In the genomic region with DNA sequence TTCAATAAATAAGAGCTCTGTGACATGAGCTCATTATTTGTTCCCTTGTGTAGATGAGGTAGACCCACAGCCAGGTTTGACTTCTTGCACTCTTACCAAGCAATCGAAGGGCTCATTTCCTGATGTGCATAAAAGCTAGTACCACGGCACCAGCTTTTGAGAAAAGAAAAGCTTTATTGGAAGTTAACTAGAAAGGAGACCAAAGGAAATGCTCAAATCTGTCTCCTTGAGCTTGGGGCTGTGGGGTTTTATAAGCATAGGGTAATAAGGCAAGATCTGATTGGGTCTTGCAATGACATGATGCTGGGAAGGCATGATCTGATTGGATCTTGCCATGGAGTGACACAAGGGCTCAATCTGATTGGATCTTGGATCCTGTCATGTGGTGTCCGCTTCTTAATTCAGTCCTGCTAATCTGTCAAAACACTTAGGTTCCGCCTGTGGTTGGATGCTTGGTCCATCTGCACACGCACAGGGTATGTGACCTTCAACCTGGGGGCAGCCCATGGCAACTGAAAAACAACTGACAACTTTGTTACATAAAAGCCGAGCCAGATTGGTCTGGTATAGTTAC, we compare ENCODE assay signal across 1 cellular context.
TF ChIP-seq lines count a peak whose summit lies in the region.

No MANE protein-coding gene starts in this region.

TF ChIP-seq in K562, 482 proteins besides CTCF, POLR2A, EP300 and RAD21 (continued from another document):
- TF ChIP-seq, protein P1, sequence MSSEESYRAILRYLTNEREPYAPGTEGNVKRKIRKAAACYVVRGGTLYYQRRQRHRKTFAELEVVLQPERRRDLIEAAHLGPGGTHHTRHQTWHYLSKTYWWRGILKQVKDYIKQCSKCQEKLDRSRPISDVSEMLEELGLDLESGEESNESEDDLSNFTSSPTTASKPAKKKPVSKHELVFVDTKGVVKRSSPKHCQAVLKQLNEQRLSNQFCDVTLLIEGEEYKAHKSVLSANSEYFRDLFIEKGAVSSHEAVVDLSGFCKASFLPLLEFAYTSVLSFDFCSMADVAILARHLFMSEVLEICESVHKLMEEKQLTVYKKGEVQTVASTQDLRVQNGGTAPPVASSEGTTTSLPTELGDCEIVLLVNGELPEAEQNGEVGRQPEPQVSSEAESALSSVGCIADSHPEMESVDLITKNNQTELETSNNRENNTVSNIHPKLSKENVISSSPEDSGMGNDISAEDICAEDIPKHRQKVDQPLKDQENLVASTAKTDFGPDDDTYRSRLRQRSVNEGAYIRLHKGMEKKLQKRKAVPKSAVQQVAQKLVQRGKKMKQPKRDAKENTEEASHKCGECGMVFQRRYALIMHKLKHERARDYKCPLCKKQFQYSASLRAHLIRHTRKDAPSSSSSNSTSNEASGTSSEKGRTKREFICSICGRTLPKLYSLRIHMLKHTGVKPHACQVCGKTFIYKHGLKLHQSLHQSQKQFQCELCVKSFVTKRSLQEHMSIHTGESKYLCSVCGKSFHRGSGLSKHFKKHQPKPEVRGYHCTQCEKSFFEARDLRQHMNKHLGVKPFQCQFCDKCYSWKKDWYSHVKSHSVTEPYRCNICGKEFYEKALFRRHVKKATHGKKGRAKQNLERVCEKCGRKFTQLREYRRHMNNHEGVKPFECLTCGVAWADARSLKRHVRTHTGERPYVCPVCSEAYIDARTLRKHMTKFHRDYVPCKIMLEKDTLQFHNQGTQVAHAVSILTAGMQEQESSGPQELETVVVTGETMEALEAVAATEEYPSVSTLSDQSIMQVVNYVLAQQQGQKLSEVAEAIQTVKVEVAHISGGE (CRISPR knock-in tag; IDR thresholded peaks at IDR 0.05) = peak in 2 of 3 experiments; percentile 76 to 98; a peak in 4 of 6 replicates
- TF ChIP-seq, protein P2, sequence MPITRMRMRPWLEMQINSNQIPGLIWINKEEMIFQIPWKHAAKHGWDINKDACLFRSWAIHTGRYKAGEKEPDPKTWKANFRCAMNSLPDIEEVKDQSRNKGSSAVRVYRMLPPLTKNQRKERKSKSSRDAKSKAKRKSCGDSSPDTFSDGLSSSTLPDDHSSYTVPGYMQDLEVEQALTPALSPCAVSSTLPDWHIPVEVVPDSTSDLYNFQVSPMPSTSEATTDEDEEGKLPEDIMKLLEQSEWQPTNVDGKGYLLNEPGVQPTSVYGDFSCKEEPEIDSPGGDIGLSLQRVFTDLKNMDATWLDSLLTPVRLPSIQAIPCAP (CRISPR knock-in tag; IDR thresholded peaks at IDR 0.05; ENCODE audit: borderline replicate concordance) = no peak
- TF ChIP-seq MCM7 (IDR thresholded peaks at IDR 0.05) (no peak), ATF1 (CRISPR knock-in tag; IDR thresholded peaks at IDR 0.05) (no peak), ATF1 (tag; IDR thresholded peaks at IDR 0.05) (0 out of 2 replicates have a peak, but pooled peaks have one; percentile 13), SREBF1 (IDR thresholded peaks at IDR 0.05; ENCODE audit: borderline replicate concordance, low read depth, low read length) (peak; percentile 75; the same call in 1 of the 2 replicates), MYC (IDR thresholded peaks at IDR 0.05; ENCODE audit: low read depth, low read length) (no peak), MYC (CRISPR knock-in tag; IDR thresholded peaks at IDR 0.05; ENCODE audit: borderline replicate concordance, low read depth) (no peak), STAT5B (CRISPR knock-in tag; IDR thresholded peaks at IDR 0.05) (no peak), HDAC2 (IDR thresholded peaks at IDR 0.05) (no peak), NR2C1 (IDR thresholded peaks at IDR 0.05) (no peak), NR2C1 (tag; IDR thresholded peaks at IDR 0.05) (0 out of 2 replicates have a peak, but pooled peaks have one; percentile 53)
- TF ChIP-seq, protein P3, sequence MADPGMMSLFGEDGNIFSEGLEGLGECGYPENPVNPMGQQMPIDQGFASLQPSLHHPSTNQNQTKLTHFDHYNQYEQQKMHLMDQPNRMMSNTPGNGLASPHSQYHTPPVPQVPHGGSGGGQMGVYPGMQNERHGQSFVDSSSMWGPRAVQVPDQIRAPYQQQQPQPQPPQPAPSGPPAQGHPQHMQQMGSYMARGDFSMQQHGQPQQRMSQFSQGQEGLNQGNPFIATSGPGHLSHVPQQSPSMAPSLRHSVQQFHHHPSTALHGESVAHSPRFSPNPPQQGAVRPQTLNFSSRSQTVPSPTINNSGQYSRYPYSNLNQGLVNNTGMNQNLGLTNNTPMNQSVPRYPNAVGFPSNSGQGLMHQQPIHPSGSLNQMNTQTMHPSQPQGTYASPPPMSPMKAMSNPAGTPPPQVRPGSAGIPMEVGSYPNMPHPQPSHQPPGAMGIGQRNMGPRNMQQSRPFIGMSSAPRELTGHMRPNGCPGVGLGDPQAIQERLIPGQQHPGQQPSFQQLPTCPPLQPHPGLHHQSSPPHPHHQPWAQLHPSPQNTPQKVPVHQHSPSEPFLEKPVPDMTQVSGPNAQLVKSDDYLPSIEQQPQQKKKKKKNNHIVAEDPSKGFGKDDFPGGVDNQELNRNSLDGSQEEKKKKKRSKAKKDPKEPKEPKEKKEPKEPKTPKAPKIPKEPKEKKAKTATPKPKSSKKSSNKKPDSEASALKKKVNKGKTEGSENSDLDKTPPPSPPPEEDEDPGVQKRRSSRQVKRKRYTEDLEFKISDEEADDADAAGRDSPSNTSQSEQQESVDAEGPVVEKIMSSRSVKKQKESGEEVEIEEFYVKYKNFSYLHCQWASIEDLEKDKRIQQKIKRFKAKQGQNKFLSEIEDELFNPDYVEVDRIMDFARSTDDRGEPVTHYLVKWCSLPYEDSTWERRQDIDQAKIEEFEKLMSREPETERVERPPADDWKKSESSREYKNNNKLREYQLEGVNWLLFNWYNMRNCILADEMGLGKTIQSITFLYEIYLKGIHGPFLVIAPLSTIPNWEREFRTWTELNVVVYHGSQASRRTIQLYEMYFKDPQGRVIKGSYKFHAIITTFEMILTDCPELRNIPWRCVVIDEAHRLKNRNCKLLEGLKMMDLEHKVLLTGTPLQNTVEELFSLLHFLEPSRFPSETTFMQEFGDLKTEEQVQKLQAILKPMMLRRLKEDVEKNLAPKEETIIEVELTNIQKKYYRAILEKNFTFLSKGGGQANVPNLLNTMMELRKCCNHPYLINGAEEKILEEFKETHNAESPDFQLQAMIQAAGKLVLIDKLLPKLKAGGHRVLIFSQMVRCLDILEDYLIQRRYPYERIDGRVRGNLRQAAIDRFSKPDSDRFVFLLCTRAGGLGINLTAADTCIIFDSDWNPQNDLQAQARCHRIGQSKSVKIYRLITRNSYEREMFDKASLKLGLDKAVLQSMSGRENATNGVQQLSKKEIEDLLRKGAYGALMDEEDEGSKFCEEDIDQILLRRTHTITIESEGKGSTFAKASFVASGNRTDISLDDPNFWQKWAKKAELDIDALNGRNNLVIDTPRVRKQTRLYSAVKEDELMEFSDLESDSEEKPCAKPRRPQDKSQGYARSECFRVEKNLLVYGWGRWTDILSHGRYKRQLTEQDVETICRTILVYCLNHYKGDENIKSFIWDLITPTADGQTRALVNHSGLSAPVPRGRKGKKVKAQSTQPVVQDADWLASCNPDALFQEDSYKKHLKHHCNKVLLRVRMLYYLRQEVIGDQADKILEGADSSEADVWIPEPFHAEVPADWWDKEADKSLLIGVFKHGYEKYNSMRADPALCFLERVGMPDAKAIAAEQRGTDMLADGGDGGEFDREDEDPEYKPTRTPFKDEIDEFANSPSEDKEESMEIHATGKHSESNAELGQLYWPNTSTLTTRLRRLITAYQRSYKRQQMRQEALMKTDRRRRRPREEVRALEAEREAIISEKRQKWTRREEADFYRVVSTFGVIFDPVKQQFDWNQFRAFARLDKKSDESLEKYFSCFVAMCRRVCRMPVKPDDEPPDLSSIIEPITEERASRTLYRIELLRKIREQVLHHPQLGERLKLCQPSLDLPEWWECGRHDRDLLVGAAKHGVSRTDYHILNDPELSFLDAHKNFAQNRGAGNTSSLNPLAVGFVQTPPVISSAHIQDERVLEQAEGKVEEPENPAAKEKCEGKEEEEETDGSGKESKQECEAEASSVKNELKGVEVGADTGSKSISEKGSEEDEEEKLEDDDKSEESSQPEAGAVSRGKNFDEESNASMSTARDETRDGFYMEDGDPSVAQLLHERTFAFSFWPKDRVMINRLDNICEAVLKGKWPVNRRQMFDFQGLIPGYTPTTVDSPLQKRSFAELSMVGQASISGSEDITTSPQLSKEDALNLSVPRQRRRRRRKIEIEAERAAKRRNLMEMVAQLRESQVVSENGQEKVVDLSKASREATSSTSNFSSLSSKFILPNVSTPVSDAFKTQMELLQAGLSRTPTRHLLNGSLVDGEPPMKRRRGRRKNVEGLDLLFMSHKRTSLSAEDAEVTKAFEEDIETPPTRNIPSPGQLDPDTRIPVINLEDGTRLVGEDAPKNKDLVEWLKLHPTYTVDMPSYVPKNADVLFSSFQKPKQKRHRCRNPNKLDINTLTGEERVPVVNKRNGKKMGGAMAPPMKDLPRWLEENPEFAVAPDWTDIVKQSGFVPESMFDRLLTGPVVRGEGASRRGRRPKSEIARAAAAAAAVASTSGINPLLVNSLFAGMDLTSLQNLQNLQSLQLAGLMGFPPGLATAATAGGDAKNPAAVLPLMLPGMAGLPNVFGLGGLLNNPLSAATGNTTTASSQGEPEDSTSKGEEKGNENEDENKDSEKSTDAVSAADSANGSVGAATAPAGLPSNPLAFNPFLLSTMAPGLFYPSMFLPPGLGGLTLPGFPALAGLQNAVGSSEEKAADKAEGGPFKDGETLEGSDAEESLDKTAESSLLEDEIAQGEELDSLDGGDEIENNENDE (IDR thresholded peaks at IDR 0.05; ENCODE audit: low read depth, low read length) = no peak
- TF ChIP-seq, protein P4, sequence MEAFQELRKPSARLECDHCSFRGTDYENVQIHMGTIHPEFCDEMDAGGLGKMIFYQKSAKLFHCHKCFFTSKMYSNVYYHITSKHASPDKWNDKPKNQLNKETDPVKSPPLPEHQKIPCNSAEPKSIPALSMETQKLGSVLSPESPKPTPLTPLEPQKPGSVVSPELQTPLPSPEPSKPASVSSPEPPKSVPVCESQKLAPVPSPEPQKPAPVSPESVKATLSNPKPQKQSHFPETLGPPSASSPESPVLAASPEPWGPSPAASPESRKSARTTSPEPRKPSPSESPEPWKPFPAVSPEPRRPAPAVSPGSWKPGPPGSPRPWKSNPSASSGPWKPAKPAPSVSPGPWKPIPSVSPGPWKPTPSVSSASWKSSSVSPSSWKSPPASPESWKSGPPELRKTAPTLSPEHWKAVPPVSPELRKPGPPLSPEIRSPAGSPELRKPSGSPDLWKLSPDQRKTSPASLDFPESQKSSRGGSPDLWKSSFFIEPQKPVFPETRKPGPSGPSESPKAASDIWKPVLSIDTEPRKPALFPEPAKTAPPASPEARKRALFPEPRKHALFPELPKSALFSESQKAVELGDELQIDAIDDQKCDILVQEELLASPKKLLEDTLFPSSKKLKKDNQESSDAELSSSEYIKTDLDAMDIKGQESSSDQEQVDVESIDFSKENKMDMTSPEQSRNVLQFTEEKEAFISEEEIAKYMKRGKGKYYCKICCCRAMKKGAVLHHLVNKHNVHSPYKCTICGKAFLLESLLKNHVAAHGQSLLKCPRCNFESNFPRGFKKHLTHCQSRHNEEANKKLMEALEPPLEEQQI (IDR thresholded peaks at IDR 0.05) = no peak
